Comparison of ENCODE assay signal across 8 cellular contexts in genomic region chr22:21468194-21469096, GRCh38. TPM values are rescaled to one million over a fixed set of nuclear protein-coding genes. Genes with fewer than 3 reads are reported as not detected.
DNase-seq lines count a peak whose midpoint lies in the region; ATAC-seq and TF ChIP-seq lines count a peak whose summit lies in the region.
"Not testable (repeated sequence)": the region's sequence is repeated elsewhere in the genome, so short reads cannot be mapped to it uniquely, and the experiment has no call there.

No MANE protein-coding gene starts in this region.

- TF ChIP-seq CTCF in LNCaP clone FGC (IDR thresholded peaks at IDR 0.05; ENCODE audit: control insufficient read depth, extremely low read depth, insufficient read depth); choroid plexus epithelial cell (conservative IDR thresholded peaks at IDR 0.05; ENCODE audit: low read depth, low read length); sigmoid colon (IDR thresholded peaks at IDR 0.05): not testable (repeated sequence)

- TF ChIP-seq EP300 in sigmoid colon (IDR thresholded peaks at IDR 0.05), result not testable (repeated sequence)

- TF ChIP-seq POLR2A in sigmoid colon (IDR thresholded peaks at IDR 0.05), result not testable (repeated sequence)

- 0% methylated on average over 21 to 24 of the region's 60 CpGs for WGBS in sigmoid colon, 2 donors
- 0% methylated on average over 11 of the region's 60 CpGs for WGBS in thymus

- not testable (repeated sequence) for H3K27me3 ChIP-seq in sigmoid colon; thymus (ENCODE audit: control insufficient read depth, insufficient read depth)

- peak overlapping the region; percentile 52 to 74 (median 54) for H3K27ac ChIP-seq in sigmoid colon
- H3K27ac ChIP-seq in thymus (ENCODE audit: low read depth), result peak overlapping the region; percentile 60

- ATAC-seq in GM18508 (IDR thresholded peaks at IDR 0.05; ENCODE audit: insufficient read depth, unreplicated experiment) (peak; percentile 62), HG02678 (IDR thresholded peaks at IDR 0.05; ENCODE audit: unreplicated experiment) (peak; percentile 83)

- not testable (repeated sequence) for H3K4me1 ChIP-seq in sigmoid colon; thymus (ENCODE audit: control insufficient read depth, insufficient read depth, low read length)

- not testable (repeated sequence) for H3K36me3 ChIP-seq in sigmoid colon; thymus (ENCODE audit: control insufficient read depth, insufficient read depth)

- H3K4me3 ChIP-seq in LNCaP clone FGC (ENCODE audit: low read depth, low read length), result peak overlapping the region; percentile 28; the same call in 1 of the 2 replicates
- peak overlapping the region; percentile 55 for H3K4me3 ChIP-seq in choroid plexus epithelial cell (ENCODE audit: low read depth, low read length)
- peak overlapping the region; percentile 33 to 51 (median 44) for H3K4me3 ChIP-seq in sigmoid colon
- H3K4me3 ChIP-seq in thymus (ENCODE audit: low read length), result peak overlapping the region; percentile 35

- peak; percentile 87 for DNase-seq in LNCaP clone FGC (ENCODE audit: low read depth)
- DNase-seq in activated CD8-positive, alpha-beta memory T cell treated with anti-CD3 and anti-CD28 coated beads for 24 hours, result peak; percentile 93
- DNase-seq in choroid plexus epithelial cell (ENCODE audit: low read depth), result peak; percentile 82
- DNase-seq in islet precursor cell, result peak; percentile 95
- DNase-seq in sigmoid colon, result peak; percentile 94

- H3K9me3 ChIP-seq in sigmoid colon; thymus (ENCODE audit: control insufficient read depth): not testable (repeated sequence)

- intact Hi-C loops in sigmoid colon (cut with DNase I), result not testable (repeated sequence)

RNA-seq across cellular contexts. Expression of gene TMEM191C, which starts 1.3 kb away (rescaled TPM):
- total RNA-seq in sigmoid colon, result 1 to 10 TPM in 1 of 4 donors, under 1 TPM in 3; 0.27 to 6.3 (median 0.77) TPM
- 10 to 100 TPM in 1 of 3 donors, 1 to 10 TPM in 2; 2.0 to 10.2 (median 5.3) TPM for polyA plus RNA-seq in sigmoid colon
- polyA plus RNA-seq in thymus, result 5.1 TPM

RNA-seq across cellular contexts. Expression of gene HIC2, which starts 51.3 kb away (rescaled TPM):
- total RNA-seq in sigmoid colon, result 1 to 10 TPM; 2.1 to 4.2 (median 2.7) TPM
- polyA plus RNA-seq in sigmoid colon, result 1 to 10 TPM; 1.2 to 3.5 (median 1.4) TPM
- 2.8 TPM for polyA plus RNA-seq in thymus

Comparison
In these comparisons a context has a peak if more than half of its experiments do, and no peak if none do; other contexts are left out.
1. Peak in every context shown above with its lines: DNase-seq, ATAC-seq, H3K4me3 ChIP-seq and H3K27ac ChIP-seq.